ENCODE assay signal across 8 cellular contexts in the genomic region with DNA sequence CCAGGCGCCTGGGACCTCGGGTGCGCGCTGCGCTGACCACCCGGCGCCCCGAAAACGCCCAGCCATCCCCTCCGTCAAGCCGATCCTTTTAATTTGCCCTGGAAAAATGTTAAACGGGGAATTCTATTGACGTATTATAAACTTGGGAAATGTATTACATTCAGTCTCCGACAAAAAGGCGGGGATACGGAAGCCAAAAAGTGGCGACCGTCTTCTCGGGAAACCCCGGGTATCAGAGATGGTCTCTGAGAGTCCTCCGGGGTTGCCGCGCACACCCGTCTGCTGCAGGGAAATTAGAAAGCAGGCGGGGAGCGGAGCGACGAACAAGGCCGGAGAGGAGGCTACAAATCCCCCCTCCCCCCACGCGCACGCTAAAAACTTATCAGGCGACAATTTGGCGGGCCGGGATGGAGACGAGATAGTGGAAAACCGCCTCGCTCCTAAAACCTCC. TPM values are rescaled to one million over a fixed set of nuclear protein-coding genes. Genes with fewer than 3 reads are reported as not detected.
DNase-seq lines count a peak whose midpoint lies in the region; ATAC-seq and TF ChIP-seq lines count a peak whose summit lies in the region.

No MANE protein-coding gene starts in this region.

- H3K4ac ChIP-seq in mesendoderm (ENCODE audit: low read depth, low read length) = peak overlapping the region; percentile 99

- peak overlapping the region; percentile 76 for H2AFZ ChIP-seq in mammary epithelial cell (ENCODE audit: low read depth, low read length)

- H2AK5ac ChIP-seq in mesendoderm (ENCODE audit: low read length) = no peak overlapping the region

- 7% methylated on average over 20 of the region's 38 CpGs for WGBS in mammary epithelial cell (ENCODE audit: low coverage, missing lambda C conversion rate)
- WGBS in mesendoderm (ENCODE audit: extremely low coverage, insufficient coverage, low lambda C conversion rate) = no CpG with 5 or more reads among the region's 38 CpGs

- H3K4me2 ChIP-seq in mammary epithelial cell (ENCODE audit: insufficient read depth, low read depth, low read length) = peak overlapping the region; percentile 83
- peak overlapping the region; percentile 3 for H3K4me2 ChIP-seq in mesendoderm (ENCODE audit: low read length)

- H4K20me1 ChIP-seq in mammary epithelial cell (ENCODE audit: insufficient read depth, low read length) = no peaks in the 10 kb centered on the region

- H3K9ac ChIP-seq in mammary epithelial cell (ENCODE audit: insufficient read depth, low read length) (no peak overlapping the region), mesendoderm (ENCODE audit: low read length) (peak overlapping the region; percentile 95)

- peaks cover 17% of the 10 kb centered on the region for H3K27me3 ChIP-seq in mammary epithelial cell (ENCODE audit: insufficient read depth, low read length)
- H3K27me3 ChIP-seq in mesendoderm (ENCODE audit: insufficient read depth, low read length, poor library complexity) = no peaks in the 10 kb centered on the region

- H3K79me1 ChIP-seq in mesendoderm (ENCODE audit: low read length) = no peaks in the 10 kb centered on the region

- peak overlapping the region; percentile 51 for H2BK120ac ChIP-seq in mesendoderm (ENCODE audit: low read depth, low read length)

- H3K4me3 ChIP-seq in mammary epithelial cell (replicated peaks in 1 of 3; ENCODE audit: insufficient read depth in 1 of 3, low read depth in 2 of 3, low read length in 3 of 3) (peak overlapping the region; percentile 31 to 42 (median 35)), mesendoderm (ENCODE audit: low read length) (peak overlapping the region; percentile 94)

- peak overlapping the region; percentile 82 for H3K18ac ChIP-seq in mesendoderm (ENCODE audit: low read length)

- dilution Hi-C loops in mammary epithelial cell (cut with HindIII; ENCODE audit: low sequenced_read_pairs) = no loop called here

- ATAC-seq in HG02798 (IDR thresholded peaks at IDR 0.05; ENCODE audit: poor library complexity, unreplicated experiment) = no peak

- intact Hi-C loops in mammary epithelial cell (cut with micrococcal nuclease) = loop anchor here (1.0 to 5.0 kb wide), 5 partner anchors 103 to 283 kb away; no protein-coding TSS in a partner anchor

- peak; percentile 44 for DNase-seq in 8988T
- peak; percentile 31 for DNase-seq in HT-29 (ENCODE audit: low spot score)
- peak; percentile 7 for DNase-seq in mammary epithelial cell
- DNase-seq in mesendoderm = peak; percentile 81
- DNase-seq in T1000 (lab: John Stamatoyannopoulos, UW) = no peak
- no peak for DNase-seq in stimulated activated CD4-positive, alpha-beta T cell treated with anti-CD3 and anti-CD28 coated beads, Interleukin-4, amount 100 ng/mL, for 24 hours
- no peak for DNase-seq in A172 (ENCODE audit: low spot score)

- H4K8ac ChIP-seq in mesendoderm (ENCODE audit: low read depth, low read length) = peak overlapping the region; percentile 16

- peak overlapping the region; percentile 83 for H2BK5ac ChIP-seq in mesendoderm (ENCODE audit: low read length)

- no peak overlapping the region for H4K5ac ChIP-seq in mesendoderm (ENCODE audit: low read length)

- CTCF ChIA-PET in mammary epithelial cell (lab: Charles Lee; ENCODE audit: low non-redundant PET) = no interaction called here

- no peak overlapping the region for H3K23ac ChIP-seq in mesendoderm (ENCODE audit: low read length)

- peak overlapping the region; percentile 95 for H3K56ac ChIP-seq in mesendoderm (ENCODE audit: low read length)

- H3K4me1 ChIP-seq in mammary epithelial cell (ENCODE audit: insufficient read depth, low read length) (peaks cover 7% of the 10 kb centered on the region), mesendoderm (ENCODE audit: control insufficient read depth, low read depth, low read length) (peaks cover 8% of the 10 kb centered on the region)

- no peak for TF ChIP-seq CTCF in mammary epithelial cell (conservative IDR thresholded peaks at IDR 0.05 in 1 of 2, IDR thresholded peaks at IDR 0.05 in 1 of 2; ENCODE audit: extremely low read depth in 1 of 2, insufficient read depth in 1 of 2, low read depth in 1 of 2, low read length in 2 of 2)

- in situ Hi-C loops in mammary epithelial cell (cut with MboI; ENCODE audit: low sequenced_read_pairs in 2 of 2) = no loop called here

- no peak overlapping the region for H2BK15ac ChIP-seq in mesendoderm (replicated peaks; ENCODE audit: low read depth)

- no peaks in the 10 kb centered on the region for H3K36me3 ChIP-seq in mammary epithelial cell (ENCODE audit: insufficient read depth, low read length)
- no peaks in the 10 kb centered on the region for H3K36me3 ChIP-seq in mesendoderm (ENCODE audit: control insufficient read depth, insufficient read depth, low read length)

- no peaks in the 10 kb centered on the region for H3K9me3 ChIP-seq in mammary epithelial cell (replicated peaks; ENCODE audit: insufficient read depth, low read length)

- no peak overlapping the region for H3K27ac ChIP-seq in mammary epithelial cell (ENCODE audit: insufficient read depth, low read depth, low read length)
- peak overlapping the region; percentile 94 for H3K27ac ChIP-seq in mesendoderm (ENCODE audit: low read depth, low read length)

- no peaks in the 10 kb centered on the region for H3K79me2 ChIP-seq in mammary epithelial cell (ENCODE audit: insufficient read depth, low read length)
- peaks cover 53% of the 10 kb centered on the region for H3K79me2 ChIP-seq in mesendoderm (ENCODE audit: control insufficient read depth, insufficient read depth, low read length)

- BruUV-seq in mammary epithelial cell (replicated peaks; lab: Mats Ljungman, UMichigan) = no TSS peak

RNA-seq across cellular contexts. Expression of a gene that starts 1.5 kb away (rescaled TPM):
- 2.7 and 3.4 TPM in 2 replicates for total RNA-seq in HT-29 (2014; rRNA removed; shearing (Covaris generic))
- under 1 TPM; under 0.01 to 0.21 TPM for total RNA-seq in mammary epithelial cell
- polyA plus RNA-seq in mammary epithelial cell = not detected
- polyA minus RNA-seq in mammary epithelial cell = not detected
- 92.3 TPM for polyA plus RNA-seq in mesendoderm (2013, experiment 1 of 2)
- 94.0 TPM for polyA plus RNA-seq in mesendoderm (2013, experiment 2 of 2)
- total RNA-seq in A172 (2014; rRNA removed; shearing (Covaris generic)) = 0.02 TPM in 1 of 2 replicates, not detected in the other

RNA-seq across cellular contexts. Expression of a gene that starts 32.6 kb away (rescaled TPM):
- 55.1 and 70.3 TPM in 2 replicates for total RNA-seq in HT-29 (2014; rRNA removed; shearing (Covaris generic))
- total RNA-seq in mammary epithelial cell = 10 to 100 TPM in 1 of 2 donors, 1 to 10 TPM in 1; 9.5 to 37.0 TPM
- 2.2 TPM for polyA plus RNA-seq in mammary epithelial cell
- polyA minus RNA-seq in mammary epithelial cell = 6.0 TPM
- 2.2 TPM for polyA plus RNA-seq in mesendoderm (2013, experiment 1 of 2)
- polyA plus RNA-seq in mesendoderm (2013, experiment 2 of 2) = 2.3 TPM
- 16.3 and 19.5 TPM in 2 replicates for total RNA-seq in A172 (2014; rRNA removed; shearing (Covaris generic))

Comparison
In these comparisons a context has a peak if more than half of its experiments do, and no peak if none do; other contexts are left out.
1. DNase-seq: peak in 8988T (single experiment), HT-29 (single experiment), mammary epithelial cell (single experiment) and mesendoderm (single experiment); none in T1000 (single experiment), stimulated activated CD4-positive, alpha-beta T cell treated with anti-CD3 and anti-CD28 coated beads, Interleukin-4, amount 100 ng/mL, for 24 hours (single experiment) and A172 (single experiment).